34 cellular contexts compared by ENCODE assay signal in genomic region chr3:190505381-190506003, GRCh38. TPM values are rescaled to one million over a fixed set of nuclear protein-coding genes. Genes with fewer than 3 reads are reported as not detected.
"Had no signal": no experiment of that assay in that cellular context is flagged by ENCODE, and none has a peak within 500 bp of the region (broad histone marks: within the 10 kb centered on the region; RNA-seq: fewer than 3 reads in every experiment).

No MANE protein-coding gene starts in this region.

- H3K4me3 Mint-ChIP-seq: activated CD4-positive, alpha-beta T cell treated with anti-CD3 and anti-CD28 coated beads for 36 hours; activated CD8-positive, alpha-beta memory T cell treated with anti-CD3 and anti-CD28 coated beads, Interleukin-2, amount 10 ng/mL, durations not matched to agents 7 days and 5 days; activated CD8-positive, alpha-beta T cell treated with anti-CD3 and anti-CD28 coated beads, Interleukin-2, amount 10 ng/mL, durations not matched to agents 7 days and 5 days; endodermal cell; natural killer cell treated with Interleukin-12 subunit alpha and Interleukin-12 subunit beta and Interleukin-15 and Interleukin-18, amount 100 ng/mL, for 72 hours; stimulated activated memory B cell treated with anti-CD40 and anti-IgM and Interleukin-4, amounts not matched to agents 10 μg/mL and 1 μg/mL and 100 μg/mL, for 72 hours; T-helper 17 cell had no signal

- H3K4me1 ChIP-seq: breast epithelium, foreskin keratinocyte, left lung, tibial artery had no signal

- H3K4me3 ChIP-seq: breast epithelium, esophagus muscularis mucosa, heart left ventricle, left lung, lung, mucosa of descending colon, smooth muscle cell, stomach, suprapubic skin, tibial artery, upper lobe of right lung had no signal

- H3K9me3 Mint-ChIP-seq: activated naive CD4-positive, alpha-beta T cell treated with anti-CD3 and anti-CD28 coated beads, Interleukin-2, amount 50 U/mL, for 72 hours; activated T-helper 2 cell treated with anti-CD3 and anti-CD28 coated beads, Interferon-gamma antibody, Interleukin-2, Interleukin-4, amounts not matched to agents 10 μg/mL and 5 μg/mL and 100 μg/mL, durations not matched to agents 14 hours and 24 hours and 36 hours; endodermal cell; natural killer cell treated with Interleukin-12 subunit alpha and Interleukin-12 subunit beta and Interleukin-15 and Interleukin-18, amount 100 ng/mL, for 72 hours; stimulated activated memory B cell treated with anti-CD40 and anti-IgM and Interleukin-4, amounts not matched to agents 10 μg/mL and 1 μg/mL and 100 μg/mL, for 72 hours had no signal

- H3K4me1 Mint-ChIP-seq: activated CD4-positive, alpha-beta T cell treated with anti-CD3 and anti-CD28 coated beads for 36 hours; T-helper 17 cell had no signal

- DNase-seq: activated CD4-positive, alpha-beta T cell treated with anti-CD3 and anti-CD28 coated beads for 36 hours; activated CD4-positive, CD25-positive, alpha-beta regulatory T cell; activated CD8-positive, alpha-beta memory T cell treated with anti-CD3 and anti-CD28 coated beads, Interleukin-2, amount 10 ng/mL, durations not matched to agents 7 days and 5 days; activated CD8-positive, alpha-beta T cell treated with anti-CD3 and anti-CD28 coated beads, Interleukin-2, amount 10 ng/mL, durations not matched to agents 7 days and 5 days; activated T-cell treated with anti-CD3 and anti-CD28 coated beads, Interleukin-2, amount 50 U/mL, for 48 hours; central memory CD4-positive, alpha-beta T cell; endodermal cell; heart left ventricle; left lung; mucosa of descending colon; stimulated activated CD4-positive, alpha-beta T cell treated with anti-CD3 and anti-CD28 coated beads, Interleukin-1b, Interleukin-23, amount 100 ng/mL, for 48 hours; stimulated activated CD4-positive, alpha-beta T cell treated with anti-CD3 and anti-CD28 coated beads, Interleukin-4, amount 100 ng/mL, for 4 hours; stimulated activated CD8-positive, alpha-beta memory T cell treated with anti-CD3 and anti-CD28 coated beads, Interleukin-4, amount 100 ng/mL, for 48 hours; stomach; T-helper 17 cell; tibial artery; upper lobe of right lung had no signal

- H3K36me3 Mint-ChIP-seq: activated CD8-positive, alpha-beta memory T cell treated with anti-CD3 and anti-CD28 coated beads, Interleukin-2, amount 10 ng/mL, durations not matched to agents 7 days and 5 days; activated naive CD4-positive, alpha-beta T cell treated with anti-CD3 and anti-CD28 coated beads, Interleukin-2, amount 50 U/mL, for 72 hours; natural killer cell treated with Interleukin-12 subunit alpha and Interleukin-12 subunit beta and Interleukin-15 and Interleukin-18, amount 100 ng/mL, for 72 hours; stimulated activated memory B cell treated with anti-CD40 and anti-IgM and Interleukin-4, amounts not matched to agents 10 μg/mL and 1 μg/mL and 100 μg/mL, for 72 hours had no signal

- H3K27me3 Mint-ChIP-seq: progenitor cell of endocrine pancreas had no signal

- ATAC-seq: activated CD4-positive, alpha-beta T cell treated with anti-CD3 and anti-CD28 coated beads for 36 hours; activated CD8-positive, alpha-beta memory T cell treated with anti-CD3 and anti-CD28 coated beads, Interleukin-2, amount 10 ng/mL, durations not matched to agents 7 days and 5 days; activated CD8-positive, alpha-beta T cell treated with anti-CD3 and anti-CD28 coated beads, Interleukin-2, amount 10 ng/mL, durations not matched to agents 7 days and 5 days; mucosa of descending colon; natural killer cell treated with Interleukin-12 subunit alpha and Interleukin-12 subunit beta and Interleukin-15 and Interleukin-18, amount 100 ng/mL, for 72 hours; stimulated activated memory B cell treated with anti-CD40 and anti-IgM and Interleukin-4, amounts not matched to agents 10 μg/mL and 1 μg/mL and 100 μg/mL, for 72 hours; T-helper 17 cell had no signal

- H3K27ac Mint-ChIP-seq: activated CD4-positive, alpha-beta T cell treated with anti-CD3 and anti-CD28 coated beads for 36 hours; activated CD8-positive, alpha-beta memory T cell treated with anti-CD3 and anti-CD28 coated beads, Interleukin-2, amount 10 ng/mL, durations not matched to agents 7 days and 5 days; activated CD8-positive, alpha-beta T cell treated with anti-CD3 and anti-CD28 coated beads, Interleukin-2, amount 10 ng/mL, durations not matched to agents 7 days and 5 days; activated naive CD4-positive, alpha-beta T cell treated with anti-CD3 and anti-CD28 coated beads, Interleukin-2, amount 50 U/mL, for 72 hours; activated T-helper 2 cell treated with anti-CD3 and anti-CD28 coated beads, Interferon-gamma antibody, Interleukin-2, Interleukin-4, amounts not matched to agents 10 μg/mL and 5 μg/mL and 100 μg/mL, durations not matched to agents 14 hours and 24 hours and 36 hours; endodermal cell; natural killer cell treated with Interleukin-12 subunit alpha and Interleukin-12 subunit beta and Interleukin-15 and Interleukin-18, amount 100 ng/mL, for 72 hours; stimulated activated memory B cell treated with anti-CD40 and anti-IgM and Interleukin-4, amounts not matched to agents 10 μg/mL and 1 μg/mL and 100 μg/mL, for 72 hours; T-helper 17 cell had no signal

- H3K27ac ChIP-seq: breast epithelium, esophagus muscularis mucosa, foreskin keratinocyte, left lung, neutrophil, stomach, suprapubic skin, tibial artery, upper lobe of right lung had no signal

- H3K36me3 ChIP-seq: breast epithelium, esophagus muscularis mucosa, heart left ventricle, left lung, neutrophil, stomach, suprapubic skin, tibial artery, upper lobe of right lung had no signal

- H3K27me3 ChIP-seq: breast epithelium, esophagus muscularis mucosa, foreskin keratinocyte, heart left ventricle, left lung, stomach, suprapubic skin, tibial artery, upper lobe of right lung had no signal

- H3K9me3 ChIP-seq: breast epithelium, esophagus muscularis mucosa, heart left ventricle, left lung, mucosa of descending colon, neutrophil, stomach, suprapubic skin, tibial artery, upper lobe of right lung had no signal

RNA-seq across cellular contexts. Expression of gene TMEM207, which starts 55.8 kb away (rescaled TPM):
- total RNA-seq: activated CD4-positive, alpha-beta T cell treated with anti-CD3 and anti-CD28 coated beads for 36 hours; activated CD8-positive, alpha-beta memory T cell treated with anti-CD3 and anti-CD28 coated beads, Interleukin-2, amount 10 ng/mL, durations not matched to agents 7 days and 5 days; activated CD8-positive, alpha-beta T cell treated with anti-CD3 and anti-CD28 coated beads, Interleukin-2, amount 10 ng/mL, durations not matched to agents 7 days and 5 days; activated naive CD4-positive, alpha-beta T cell treated with anti-CD3 and anti-CD28 coated beads, Interleukin-2, amount 50 U/mL, for 72 hours; activated T-helper 2 cell treated with anti-CD3 and anti-CD28 coated beads, Interferon-gamma antibody, Interleukin-2, Interleukin-4, amounts not matched to agents 10 μg/mL and 5 μg/mL and 100 μg/mL, durations not matched to agents 14 hours and 24 hours and 36 hours; breast epithelium; endodermal cell; esophagus muscularis mucosa; foreskin keratinocyte; heart left ventricle; kidney epithelial cell; left lung; lung; mesenteric fat pad; mucosa of descending colon; myocyte; natural killer cell treated with Interleukin-12 subunit alpha and Interleukin-12 subunit beta and Interleukin-15 and Interleukin-18, amount 100 ng/mL, for 72 hours; osteocyte; progenitor cell of endocrine pancreas; renal cortical epithelial cell; smooth muscle cell; stomach; suprapubic skin; T-helper 17 cell; upper lobe of right lung had no signal
- polyA plus RNA-seq: foreskin keratinocyte, heart left ventricle, lung, smooth muscle cell, stomach had no signal
